Comparison of ENCODE assay signal across 20 cellular contexts in the genomic region with DNA sequence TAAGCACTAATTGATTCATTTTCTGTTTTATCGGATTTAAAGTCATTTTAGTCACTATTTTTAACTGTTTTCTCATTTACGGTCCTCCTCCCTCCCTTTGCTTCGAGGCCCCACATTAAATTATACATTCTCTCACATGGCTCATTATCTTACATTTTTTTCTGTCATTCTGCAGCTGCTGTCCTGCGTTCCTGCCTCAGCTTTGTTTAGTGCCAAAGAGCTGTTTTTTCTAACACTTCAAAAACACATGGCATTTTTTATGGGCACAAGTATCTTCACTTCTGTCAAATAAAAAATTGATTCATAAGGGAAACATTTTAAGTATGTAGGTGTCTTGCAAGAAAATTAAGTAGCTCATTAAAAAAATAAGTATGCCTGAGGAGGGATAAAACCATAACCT.
A peak's percentile ranks its signal among the peaks of the same experiment; 100 is the strongest.
DNase-seq lines count a peak whose midpoint lies in the region; ATAC-seq and TF ChIP-seq lines count a peak whose summit lies in the region.
"Had no signal": no experiment of that assay in that cellular context is flagged by ENCODE, and none has a peak within 500 bp of the region (broad histone marks: within the 10 kb centered on the region; RNA-seq: fewer than 3 reads in every experiment).

No MANE protein-coding gene starts in this region.

- H3K9me3 Mint-ChIP-seq in endodermal cell, result no peaks in the 10 kb centered on the region
- no peaks in the 10 kb centered on the region for H3K9me3 Mint-ChIP-seq in nephron
- no peaks in the 10 kb centered on the region for H3K9me3 Mint-ChIP-seq in activated T-cell treated with anti-CD3 and anti-CD28 coated beads, Interleukin-2, amount 50 U/mL, for 24 hours
- H3K9me3 Mint-ChIP-seq: HFFc6 had no signal

- no peaks in the 10 kb centered on the region for H3K36me3 ChIP-seq in endodermal cell (ENCODE audit: control insufficient read depth, insufficient read depth, low read length)

- no peaks in the 10 kb centered on the region for H3K36me3 Mint-ChIP-seq in endodermal cell (ENCODE audit: low read depth)
- H3K36me3 Mint-ChIP-seq in nephron (ENCODE audit: low read depth), result no peaks in the 10 kb centered on the region
- no peaks in the 10 kb centered on the region for H3K36me3 Mint-ChIP-seq in activated T-cell treated with anti-CD3 and anti-CD28 coated beads, Interleukin-2, amount 50 U/mL, for 24 hours (ENCODE audit: low read depth)
- H3K36me3 Mint-ChIP-seq: CD4-positive, CD25-positive, alpha-beta regulatory T cell had no signal

- DNase-seq in AG10803 (ENCODE audit: low read depth) (peak; percentile 60), LHCN-M2 (ENCODE audit: low read depth) (peak; percentile 66), endodermal cell (no peak), NCI-H82 (lab: John Stamatoyannopoulos, UW) (no peak)
- no peak for DNase-seq in activated effector memory CD4-positive, alpha-beta T cell treated with Interleukin-2 at 50 U/mL for 16 hours
- DNase-seq in activated T-cell treated with anti-CD3 and anti-CD28 coated beads, Interleukin-2, amount 50 U/mL, for 24 hours, result no peak
- DNase-seq: CD4-positive, CD25-positive, alpha-beta regulatory T cell; EL; GF-D8; H7; HFFc6; NCI-H1092 treated with DMSO at 0.1 percent for 48 hours; NCI-H1436 treated with DMSO at 0.1 percent for 48 hours; NCI-H1930; NCI-H510A; OCI-M1; Right ventricle myocardium superior had no signal

- H3K4me3 Mint-ChIP-seq in endodermal cell, result no peak overlapping the region
- H3K4me3 Mint-ChIP-seq in nephron, result no peak overlapping the region
- H3K4me3 Mint-ChIP-seq in activated T-cell treated with anti-CD3 and anti-CD28 coated beads, Interleukin-2, amount 50 U/mL, for 24 hours, result no peak overlapping the region
- H3K4me3 Mint-ChIP-seq: CD4-positive, CD25-positive, alpha-beta regulatory T cell; HFFc6 had no signal

- H3K4me3 ChIP-seq in AG10803 (ENCODE audit: low read length) (no peak overlapping the region), endodermal cell (ENCODE audit: low read length) (no peak overlapping the region)
- H3K4me3 ChIP-seq: K562 had no signal

- peak overlapping the region; percentile 16 for H3K27ac Mint-ChIP-seq in endodermal cell
- peak overlapping the region; percentile 30 to 71 (median 32) for H3K27ac Mint-ChIP-seq in nephron
- no peak overlapping the region for H3K27ac Mint-ChIP-seq in activated T-cell treated with anti-CD3 and anti-CD28 coated beads, Interleukin-2, amount 50 U/mL, for 24 hours
- H3K27ac Mint-ChIP-seq: CD4-positive, CD25-positive, alpha-beta regulatory T cell; HFFc6 had no signal

- H3K27me3 ChIP-seq in endodermal cell (ENCODE audit: control insufficient read depth, insufficient read depth, low read length, poor library complexity, severe bottlenecking), result no peaks in the 10 kb centered on the region

- H3K27me3 Mint-ChIP-seq in endodermal cell (ENCODE audit: insufficient read depth) (no peaks in the 10 kb centered on the region), nephron (ENCODE audit: low read depth) (no peaks in the 10 kb centered on the region)
- H3K27me3 Mint-ChIP-seq in activated T-cell treated with anti-CD3 and anti-CD28 coated beads, Interleukin-2, amount 50 U/mL, for 24 hours, result peaks cover 19% of the 10 kb centered on the region

- peaks cover 3% of the 10 kb centered on the region for H3K4me1 ChIP-seq in endodermal cell (ENCODE audit: control insufficient read depth, insufficient read depth, low read length)

- H3K9me3 ChIP-seq in endodermal cell (ENCODE audit: control insufficient read depth, low read length), result peaks cover 8% of the 10 kb centered on the region

- H3K4me1 Mint-ChIP-seq in endodermal cell (peaks cover 11% of the 10 kb centered on the region), nephron (peaks cover 18% of the 10 kb centered on the region)
- H3K4me1 Mint-ChIP-seq in activated T-cell treated with anti-CD3 and anti-CD28 coated beads, Interleukin-2, amount 50 U/mL, for 24 hours (ENCODE audit: low read depth), result no peaks in the 10 kb centered on the region
- H3K4me1 Mint-ChIP-seq: CD4-positive, CD25-positive, alpha-beta regulatory T cell had no signal

- H3K9ac ChIP-seq in endodermal cell (ENCODE audit: extremely low read depth, low read length, poor library complexity, severe bottlenecking), result no peak overlapping the region

- no peak for ATAC-seq in HG02852 (IDR thresholded peaks at IDR 0.05; ENCODE audit: unreplicated experiment)
- ATAC-seq: K562 had no signal

- TF ChIP-seq CTCF in AG10803 (conservative IDR thresholded peaks at IDR 0.05; ENCODE audit: low read length) (0 out of 2 replicates have a peak, but pooled peaks have one; percentile 11), endodermal cell (conservative IDR thresholded peaks at IDR 0.05) (no peak), nephron (IDR thresholded peaks at IDR 0.05; ENCODE audit: unreplicated experiment in 3 of 3) (no peak)

- no peak overlapping the region for H3K27ac ChIP-seq in endodermal cell (ENCODE audit: low read depth, low read length)

- 74 to 89% methylated on average over 4 of the region's 4 CpGs for WGBS in endodermal cell (ENCODE audit: insufficient coverage in 1 of 2, insufficient read length in 1 of 2), 2 experiments

Comparison
In these comparisons a context has a peak if more than half of its experiments do, and no peak if none do; other contexts are left out.
1. DNase-seq: peak in AG10803 (single experiment) and LHCN-M2 (single experiment); none in endodermal cell (single experiment), activated effector memory CD4-positive, alpha-beta T cell treated with Interleukin-2 at 50 U/mL for 16 hours (single experiment), activated T-cell treated with anti-CD3 and anti-CD28 coated beads, Interleukin-2, amount 50 U/mL, for 24 hours (single experiment) and NCI-H82 (single experiment).